13 cellular contexts compared by ENCODE assay signal in genomic region chr3:169869484-169870304, GRCh38.
DNase-seq lines count a peak whose midpoint lies in the region; ATAC-seq lines count a peak whose summit lies in the region.
"Had no signal": no experiment of that assay in that cellular context is flagged by ENCODE, and none has a peak within 500 bp of the region (broad histone marks: within the 10 kb centered on the region; RNA-seq: fewer than 3 reads in every experiment).

LRRC31 (minus strand) TSS chr3:169869935; CDS start chr3:169869807, 128 bp downstream.

- H3K27me3 Mint-ChIP-seq in stimulated activated memory B cell treated with anti-CD40 and anti-IgM and Interleukin-4, amounts not matched to agents 10 μg/mL and 1 μg/mL and 100 μg/mL, for 72 hours, result no peaks in the 10 kb centered on the region

- H3K4me1 Mint-ChIP-seq in stimulated activated memory B cell treated with anti-CD40 and anti-IgM and Interleukin-4, amounts not matched to agents 10 μg/mL and 1 μg/mL and 100 μg/mL, for 72 hours, result peaks cover 31% of the 10 kb centered on the region

- no peaks in the 10 kb centered on the region for H3K9me3 Mint-ChIP-seq in stimulated activated memory B cell treated with anti-CD40 and anti-IgM and Interleukin-4, amounts not matched to agents 10 μg/mL and 1 μg/mL and 100 μg/mL, for 72 hours
- H3K9me3 Mint-ChIP-seq: activated naive CD4-positive, alpha-beta T cell treated with anti-CD3 and anti-CD28 coated beads, Interleukin-2, amount 50 U/mL, for 72 hours had no signal

- no peak for ATAC-seq in stimulated activated memory B cell treated with anti-CD40 and anti-IgM and Interleukin-4, amounts not matched to agents 10 μg/mL and 1 μg/mL and 100 μg/mL, for 72 hours
- ATAC-seq: activated naive CD4-positive, alpha-beta T cell treated with anti-CD3 and anti-CD28 coated beads, Interleukin-2, amount 50 U/mL, for 72 hours had no signal

- DNase-seq in NCI-H146 (lab: John Stamatoyannopoulos, UW) (peak; percentile 16), NCI-H146 treated with DMSO at 0.1 percent for 48 hours (lab: John Stamatoyannopoulos, UW; ENCODE audit: unreplicated experiment) (no peak), NCI-H748 (lab: John Stamatoyannopoulos, UW; ENCODE audit: unreplicated experiment) (peak; percentile 67), kidney tubule cell (ENCODE audit: low spot score) (peak; percentile 79), GM19238 (ENCODE audit: insufficient read length, low spot score) (no peak), NCI-H1417 treated with DMSO at 0.1 percent for 48 hours (lab: John Stamatoyannopoulos, UW) (no peak)
- no peak for DNase-seq in activated CD4-positive, alpha-beta T cell treated with anti-CD3 and anti-CD28 coated beads, Interleukin-2, amount 50 U/mL, for 4 hours
- DNase-seq: activated CD4-positive, alpha-beta T cell treated with anti-CD3 and anti-CD28 coated beads, Interleukin-2, amount 50 U/mL, for 48 hours; caudate nucleus; midbrain; SW 1271 had no signal

- H3K36me3 Mint-ChIP-seq in stimulated activated memory B cell treated with anti-CD40 and anti-IgM and Interleukin-4, amounts not matched to agents 10 μg/mL and 1 μg/mL and 100 μg/mL, for 72 hours, result no peaks in the 10 kb centered on the region
- H3K36me3 Mint-ChIP-seq: activated naive CD4-positive, alpha-beta T cell treated with anti-CD3 and anti-CD28 coated beads, Interleukin-2, amount 50 U/mL, for 72 hours had no signal

- H3K27ac Mint-ChIP-seq in stimulated activated memory B cell treated with anti-CD40 and anti-IgM and Interleukin-4, amounts not matched to agents 10 μg/mL and 1 μg/mL and 100 μg/mL, for 72 hours, result peak within 1 kb of the TSS; percentile 28
- H3K27ac Mint-ChIP-seq: activated naive CD4-positive, alpha-beta T cell treated with anti-CD3 and anti-CD28 coated beads, Interleukin-2, amount 50 U/mL, for 72 hours had no signal

- no peak within 1 kb of the TSS for H3K4me3 Mint-ChIP-seq in stimulated activated memory B cell treated with anti-CD40 and anti-IgM and Interleukin-4, amounts not matched to agents 10 μg/mL and 1 μg/mL and 100 μg/mL, for 72 hours

Comparison
In these comparisons a context has a peak if more than half of its experiments do, and no peak if none do; other contexts are left out.
1. DNase-seq: peak in NCI-H146 (single experiment), NCI-H748 (single experiment) and kidney tubule cell (single experiment); none in NCI-H146 treated with DMSO at 0.1 percent for 48 hours (single experiment), GM19238 (single experiment), NCI-H1417 treated with DMSO at 0.1 percent for 48 hours (single experiment) and activated CD4-positive, alpha-beta T cell treated with anti-CD3 and anti-CD28 coated beads, Interleukin-2, amount 50 U/mL, for 4 hours (0 of 2).